ENCODE assay signal across 9 cellular contexts in the genomic region with DNA sequence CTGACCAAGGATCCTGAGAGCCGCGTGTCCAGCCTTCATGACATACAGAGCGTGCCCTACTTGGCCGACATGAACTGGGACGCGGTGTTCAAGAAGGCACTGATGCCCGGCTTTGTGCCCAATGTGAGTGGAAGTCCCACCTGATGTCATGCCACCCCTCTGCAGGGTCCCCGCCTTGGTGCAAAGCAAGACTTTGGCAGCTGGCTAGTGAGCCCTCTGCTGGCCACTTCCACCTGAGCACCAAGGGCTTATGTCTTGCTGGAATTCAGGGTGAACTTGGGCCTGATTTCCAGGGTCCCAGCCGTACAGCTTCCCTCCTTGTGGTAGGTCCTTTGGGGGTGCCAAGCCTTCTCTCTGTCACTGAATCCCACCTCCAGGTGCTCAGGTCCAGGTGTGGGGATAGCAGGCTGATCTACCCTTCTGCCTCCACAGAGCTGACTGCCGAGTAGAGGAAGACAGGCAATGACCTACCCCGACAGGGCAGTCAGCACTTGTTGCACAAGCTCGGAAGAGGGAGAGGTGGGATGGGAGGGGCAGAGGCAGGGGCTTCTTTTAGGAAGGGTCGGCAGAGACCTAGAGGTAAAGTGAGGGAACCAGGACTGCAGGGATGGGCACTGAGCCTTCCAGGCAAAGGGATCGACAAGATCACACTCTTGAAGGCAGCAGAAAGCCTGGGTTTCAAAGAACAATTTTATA.
DNase-seq lines count a peak whose midpoint lies in the region; ATAC-seq and TF ChIP-seq lines count a peak whose summit lies in the region.
"Had no signal": no experiment of that assay in that cellular context is flagged by ENCODE, and none has a peak within 500 bp of the region (broad histone marks: within the 10 kb centered on the region; RNA-seq: fewer than 3 reads in every experiment).

No MANE protein-coding gene starts in this region.

- H3K79me2 ChIP-seq in GM23338 (replicated peaks; ENCODE audit: insufficient read depth) (no peaks in the 10 kb centered on the region), hepatocyte (no peaks in the 10 kb centered on the region)

- H3F3A ChIP-seq in GM23338 (replicated peaks; ENCODE audit: low read depth), result no peaks in the 10 kb centered on the region

- no peaks in the 10 kb centered on the region for H3K9me3 ChIP-seq in hepatocyte (ENCODE audit: low read depth)

- H3K27ac Mint-ChIP-seq in GM23338, result peak overlapping the region; percentile 65; the same call in 1 of the 2 replicates
- H3K27ac Mint-ChIP-seq: dendritic cell treated with granulocyte-macrophage colony-stimulating factor and Interleukin-4, amounts not matched to agents 40 ng/mL and 50 ng/mL, for 4 days had no signal

- H3K27ac ChIP-seq in GM23338 (ENCODE audit: low read depth) (no peak overlapping the region), VCaP (no peak overlapping the region), hepatocyte (no peak overlapping the region)

- no peak overlapping the region for H3K4me3 ChIP-seq in GM23338
- no peak overlapping the region for H3K4me3 ChIP-seq in hepatocyte

- peak; percentile 90 for ATAC-seq in GM23338
- ATAC-seq in GM21515 (IDR thresholded peaks at IDR 0.05; ENCODE audit: unreplicated experiment), result no peak
- no peak for ATAC-seq in HG03442 (IDR thresholded peaks at IDR 0.05; ENCODE audit: unreplicated experiment)
- no peak for ATAC-seq in HG02884 (IDR thresholded peaks at IDR 0.05; ENCODE audit: unreplicated experiment)

- H3K36me3 ChIP-seq in GM23338 (ENCODE audit: insufficient read depth), result no peaks in the 10 kb centered on the region
- H3K36me3 ChIP-seq in hepatocyte (replicated peaks; ENCODE audit: insufficient read depth, low read depth), result no peaks in the 10 kb centered on the region

- DNase-seq in AG20443 (ENCODE audit: low spot score) (peak; percentile 68), GM23338 (ENCODE audit: low spot score) (peak; percentile 71), hepatocyte (ENCODE audit: low spot score) (peak; percentile 43)
- no peak for DNase-seq in activated CD4-positive, alpha-beta T cell treated with anti-CD3 and anti-CD28 coated beads, Interleukin-2, amount 50 U/mL, for 4 hours

- no peaks in the 10 kb centered on the region for H3K27me3 ChIP-seq in GM23338 (ENCODE audit: insufficient read depth)
- H3K27me3 ChIP-seq in hepatocyte, result no peaks in the 10 kb centered on the region

- H3K4me3 Mint-ChIP-seq in GM23338, result no peak overlapping the region
- H3K4me3 Mint-ChIP-seq: dendritic cell treated with granulocyte-macrophage colony-stimulating factor and Interleukin-4, amounts not matched to agents 40 ng/mL and 50 ng/mL, for 4 days had no signal

- H3K36me3 Mint-ChIP-seq in GM23338 (ENCODE audit: low read depth), result no peaks in the 10 kb centered on the region

- WGBS in hepatocyte (ENCODE audit: low lambda C conversion rate, missing lambda C conversion rate), result 75% methylated on average over 14 of the region's 14 CpGs

- H3K27me3 Mint-ChIP-seq in GM23338 (ENCODE audit: insufficient read depth, low read depth, poor library complexity), result peaks cover 13% of the 10 kb centered on the region
- H3K27me3 Mint-ChIP-seq: dendritic cell treated with granulocyte-macrophage colony-stimulating factor and Interleukin-4, amounts not matched to agents 40 ng/mL and 50 ng/mL, for 4 days had no signal

- no peaks in the 10 kb centered on the region for H3K4me1 ChIP-seq in GM23338 (ENCODE audit: insufficient read depth)
- H3K4me1 ChIP-seq in hepatocyte (ENCODE audit: insufficient read depth), result no peaks in the 10 kb centered on the region

- H4K20me1 ChIP-seq in GM23338 (replicated peaks; ENCODE audit: insufficient read depth) (no peaks in the 10 kb centered on the region), hepatocyte (ENCODE audit: insufficient read depth, poor library complexity, severe bottlenecking) (no peaks in the 10 kb centered on the region)

- H3K9me2 ChIP-seq in GM23338 (ENCODE audit: insufficient read depth) (no peaks in the 10 kb centered on the region), hepatocyte (replicated peaks; ENCODE audit: insufficient read depth) (no peaks in the 10 kb centered on the region)

- TF ChIP-seq CTCF in GM23338 (conservative IDR thresholded peaks at IDR 0.05; ENCODE audit: low read depth in 2 of 2) (peak; percentile 68 to 86), VCaP (conservative IDR thresholded peaks at IDR 0.05) (peak; percentile 87), hepatocyte (IDR thresholded peaks at IDR 0.05; ENCODE audit: poor library complexity) (peak; percentile 56)

- H2AFZ ChIP-seq in GM23338 (no peak overlapping the region), hepatocyte (no peak overlapping the region)

- H3K4me1 Mint-ChIP-seq in GM23338, result peaks cover 12% of the 10 kb centered on the region; the same call in 2 of the 3 replicates

- no peaks in the 10 kb centered on the region for H3K9me3 Mint-ChIP-seq in GM23338
- H3K9me3 Mint-ChIP-seq: dendritic cell treated with granulocyte-macrophage colony-stimulating factor and Interleukin-4, amounts not matched to agents 40 ng/mL and 50 ng/mL, for 4 days had no signal

- no peak overlapping the region for H3K4me2 ChIP-seq in GM23338
- H3K4me2 ChIP-seq in hepatocyte, result no peak overlapping the region

TF ChIP-seq in GM23338, 12 proteins besides CTCF, POLR2A, EP300 and RAD21:
- TF ChIP-seq STAT1 (IDR thresholded peaks at IDR 0.05; ENCODE audit: unreplicated experiment) (no peak), POLR2AphosphoS5 (IDR thresholded peaks at IDR 0.05; ENCODE audit: low read depth) (no peak)

Comparison
In these comparisons a context has a peak if more than half of its experiments do, and no peak if none do; other contexts are left out.
1. DNase-seq: peak in AG20443 (single experiment), GM23338 (single experiment) and hepatocyte (single experiment); none in activated CD4-positive, alpha-beta T cell treated with anti-CD3 and anti-CD28 coated beads, Interleukin-2, amount 50 U/mL, for 4 hours (0 of 2).
2. Peak in every context shown above with its lines, with median percentiles within 50 percentile points of each other: CTCF ChIP-seq.